ENCODE assay signal across 8 cellular contexts in the genomic region with DNA sequence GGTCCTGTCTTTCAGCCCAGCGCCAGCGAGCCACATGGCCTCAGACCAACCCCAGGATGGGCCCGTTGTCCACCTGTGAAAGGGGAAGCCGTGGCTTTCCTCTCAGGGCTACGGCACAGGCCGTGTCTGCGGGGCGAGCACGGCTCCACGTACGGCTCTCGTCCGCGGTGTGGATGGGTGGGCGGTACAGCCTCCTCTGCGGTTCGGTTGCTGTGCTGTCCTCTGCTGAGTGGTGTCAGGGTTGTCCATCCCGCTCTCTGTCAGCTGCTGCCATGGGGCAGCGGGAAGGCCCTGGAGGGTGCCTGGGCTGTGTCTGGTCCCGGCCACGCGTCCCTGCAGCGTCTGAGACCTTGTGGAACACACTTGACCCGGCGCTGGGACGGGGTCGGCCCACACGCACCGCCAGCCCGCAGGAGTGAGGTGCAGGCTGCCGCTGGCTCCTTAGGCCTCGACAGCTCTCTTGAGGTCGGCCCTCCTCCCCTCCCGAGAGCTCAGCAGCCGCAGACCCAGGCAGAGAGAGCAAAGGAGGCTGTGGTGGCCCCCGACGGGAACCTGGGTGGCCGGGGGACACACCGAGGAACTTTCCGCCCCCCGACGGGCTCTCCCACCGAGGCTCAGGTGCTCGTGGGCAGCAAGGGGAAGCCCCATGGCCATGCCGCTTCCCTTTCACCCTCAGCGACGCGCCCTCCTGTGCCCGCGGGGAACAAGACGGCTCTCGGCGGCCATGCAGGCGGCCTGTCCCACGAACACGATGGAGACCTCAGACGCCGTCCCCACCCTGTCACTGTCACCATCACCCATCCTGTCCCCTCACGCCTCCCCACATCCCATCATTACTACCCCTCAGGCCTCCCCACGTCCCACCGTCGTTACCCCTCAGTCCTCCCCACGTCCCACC.
DNase-seq lines count a peak whose midpoint lies in the region; ATAC-seq and TF ChIP-seq lines count a peak whose summit lies in the region.

No MANE protein-coding gene starts in this region.

- H3K27me3 Mint-ChIP-seq in endodermal cell (ENCODE audit: insufficient read depth) = no peaks in the 10 kb centered on the region

- H3K4me1 ChIP-seq in endodermal cell (ENCODE audit: control insufficient read depth, insufficient read depth, low read length) = no peaks in the 10 kb centered on the region
- H3K4me1 ChIP-seq in upper lobe of right lung = peaks cover 8% of the 10 kb centered on the region

- H3K9me3 Mint-ChIP-seq in endodermal cell = no peaks in the 10 kb centered on the region

- peaks cover 18% of the 10 kb centered on the region for H3K4me1 Mint-ChIP-seq in endodermal cell

- DNase-seq in activated CD4-positive, alpha-beta T cell treated with anti-CD3 and anti-CD28 coated beads for 1 hour = peak; percentile 41
- peak; percentile 46 for DNase-seq in endodermal cell
- peak; percentile 65 for DNase-seq in upper lobe of right lung
- no peak for DNase-seq in kidney glomerular epithelial cell (lab: John Stamatoyannopoulos, UW)
- no peak for DNase-seq in DMS79 (lab: John Stamatoyannopoulos, UW)
- no peak for DNase-seq in cerebellar cortex (ENCODE audit: low spot score)

- H3K27me3 ChIP-seq in endodermal cell (ENCODE audit: control insufficient read depth, insufficient read depth, low read length, poor library complexity, severe bottlenecking) = no peaks in the 10 kb centered on the region
- no peaks in the 10 kb centered on the region for H3K27me3 ChIP-seq in upper lobe of right lung

- peak; percentile 37 for ATAC-seq in GM18907 (IDR thresholded peaks at IDR 0.05; ENCODE audit: unreplicated experiment)
- peak; percentile 36 for ATAC-seq in HG02973 (IDR thresholded peaks at IDR 0.05; ENCODE audit: unreplicated experiment)
- ATAC-seq in upper lobe of right lung = peak; percentile 30

- TF ChIP-seq CTCF in endodermal cell (conservative IDR thresholded peaks at IDR 0.05) (no peak), upper lobe of right lung (IDR thresholded peaks at IDR 0.05) (no peak)

- no peak overlapping the region for H3K4me3 ChIP-seq in endodermal cell (ENCODE audit: low read length)
- no peak overlapping the region for H3K4me3 ChIP-seq in upper lobe of right lung

- intact Hi-C loops in upper lobe of right lung (cut with DNase I) = loop anchor here (5.0 kb wide), 1 partner anchor 142 kb away; no protein-coding TSS in a partner anchor

- 93 to 96% methylated on average over 36 to 58 of the region's 63 CpGs for WGBS in endodermal cell (ENCODE audit: insufficient coverage in 1 of 2, insufficient read length in 1 of 2), 2 experiments

- H3K36me3 Mint-ChIP-seq in endodermal cell (ENCODE audit: low read depth) = peaks cover 18% of the 10 kb centered on the region

- H3K36me3 ChIP-seq in endodermal cell (ENCODE audit: control insufficient read depth, insufficient read depth, low read length) = peaks cover 14% of the 10 kb centered on the region
- peaks cover 11% of the 10 kb centered on the region for H3K36me3 ChIP-seq in upper lobe of right lung

- no peak overlapping the region for H3K4me3 Mint-ChIP-seq in endodermal cell

- no peak overlapping the region for H3K9ac ChIP-seq in endodermal cell (ENCODE audit: extremely low read depth, low read length, poor library complexity, severe bottlenecking)

- H3K27ac ChIP-seq in endodermal cell (ENCODE audit: low read depth, low read length) (no peak overlapping the region), upper lobe of right lung (peak overlapping the region; percentile 11)

- no peak overlapping the region for H3K27ac Mint-ChIP-seq in endodermal cell

- H3K9me3 ChIP-seq in endodermal cell (ENCODE audit: control insufficient read depth, low read length) (no peaks in the 10 kb centered on the region), upper lobe of right lung (no peaks in the 10 kb centered on the region)

Comparison
In these comparisons a context has a peak if more than half of its experiments do, and no peak if none do; other contexts are left out.
1. DNase-seq: peak in activated CD4-positive, alpha-beta T cell treated with anti-CD3 and anti-CD28 coated beads for 1 hour (single experiment), endodermal cell (single experiment) and upper lobe of right lung (single experiment); none in kidney glomerular epithelial cell (single experiment), DMS79 (single experiment) and cerebellar cortex (single experiment).
2. Peak in every context shown above with its lines, with median percentiles within 50 percentile points of each other: ATAC-seq.